ENCODE assay signal across 13 cellular contexts in the genomic region with DNA sequence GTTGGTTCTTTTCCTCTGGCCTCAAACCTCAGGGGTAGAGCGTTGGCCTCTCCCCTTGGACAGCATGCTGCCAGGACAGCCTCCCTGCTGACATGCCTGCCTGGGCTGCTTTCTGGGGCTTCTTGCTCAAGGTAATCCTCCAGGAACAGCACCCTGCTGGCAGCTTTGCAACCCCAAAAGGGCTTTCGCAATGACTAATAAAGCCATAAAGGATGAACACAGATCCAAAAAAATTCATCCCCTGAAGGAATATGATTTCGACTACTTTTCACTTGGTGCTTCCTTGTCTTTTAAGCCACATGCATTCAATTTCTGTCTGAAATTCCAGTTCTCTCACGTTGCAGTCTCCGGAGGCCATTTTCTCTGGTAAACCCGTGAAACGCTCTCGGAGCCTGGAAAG. TPM values are rescaled to one million over a fixed set of nuclear protein-coding genes. Genes with fewer than 3 reads are reported as not detected.
DNase-seq lines count a peak whose midpoint lies in the region; TF ChIP-seq lines count a peak whose summit lies in the region.
"Had no signal": no experiment of that assay in that cellular context is flagged by ENCODE, and none has a peak within 500 bp of the region (broad histone marks: within the 10 kb centered on the region; RNA-seq: fewer than 3 reads in every experiment).

No MANE protein-coding gene starts in this region.

- H2BK120ac ChIP-seq in neuronal stem cell (ENCODE audit: low read depth, low read length): no peak overlapping the region

- H3K4me3 ChIP-seq in neuronal stem cell (ENCODE audit: low read length in 2 of 2): no peak overlapping the region
- H3K4me3 ChIP-seq in left ventricle myocardium inferior: no peak overlapping the region
- H3K4me3 ChIP-seq in Karpas-422 (ENCODE audit: low read length): no peak overlapping the region
- H3K4me3 ChIP-seq: heart left ventricle had no signal

- no peak overlapping the region for H4K91ac ChIP-seq in neuronal stem cell (ENCODE audit: low read depth, low read length, poor library complexity)

- H3K79me2 ChIP-seq in Karpas-422 (ENCODE audit: low read length): no peaks in the 10 kb centered on the region

- no peaks in the 10 kb centered on the region for H3K4me1 ChIP-seq in neuronal stem cell (ENCODE audit: control insufficient read depth in 2 of 2, insufficient read depth in 1 of 2, low read depth in 1 of 2, low read length in 2 of 2)
- H3K4me1 ChIP-seq in left ventricle myocardium inferior: peaks cover 12% of the 10 kb centered on the region
- no peaks in the 10 kb centered on the region for H3K4me1 ChIP-seq in Karpas-422 (ENCODE audit: low read length)

- H4K20me1 ChIP-seq in Karpas-422 (ENCODE audit: insufficient read depth, low read depth, low read length): no peaks in the 10 kb centered on the region; the same call in 1 of the 2 replicates

- H4K8ac ChIP-seq in neuronal stem cell (ENCODE audit: low read depth, low read length): no peak overlapping the region

- H3K4me2 ChIP-seq in neuronal stem cell (ENCODE audit: insufficient read depth, low read length, poor library complexity, severe bottlenecking): no peak overlapping the region
- no peak overlapping the region for H3K4me2 ChIP-seq in Karpas-422 (ENCODE audit: low read depth, low read length, poor library complexity, severe bottlenecking)

- H3K36me3 ChIP-seq in neuronal stem cell (replicated peaks in 1 of 2; ENCODE audit: control insufficient read depth in 2 of 2, insufficient read depth in 2 of 2, low read length in 2 of 2) (no peaks in the 10 kb centered on the region), left ventricle myocardium inferior (peaks cover 19% of the 10 kb centered on the region), Karpas-422 (ENCODE audit: insufficient read depth, low read length) (no peaks in the 10 kb centered on the region)

- no peaks in the 10 kb centered on the region for H3K79me1 ChIP-seq in neuronal stem cell (ENCODE audit: low read depth, low read length)

- H3K23ac ChIP-seq in neuronal stem cell (ENCODE audit: low read depth, low read length, poor library complexity): no peak overlapping the region

- H3K27me3 ChIP-seq in neuronal stem cell (ENCODE audit: control insufficient read depth in 3 of 3, insufficient read depth in 3 of 3, low read depth in 1 of 3, low read length in 3 of 3): no peaks in the 10 kb centered on the region
- H3K27me3 ChIP-seq in left ventricle myocardium inferior (ENCODE audit: low read depth): no peaks in the 10 kb centered on the region
- H3K27me3 ChIP-seq in Karpas-422 (ENCODE audit: low read length): no peaks in the 10 kb centered on the region
- H3K27me3 ChIP-seq: heart left ventricle had no signal

- H3K9me2 ChIP-seq in Karpas-422 (replicated peaks; ENCODE audit: insufficient read depth, low read length): no peaks in the 10 kb centered on the region

- H2BK12ac ChIP-seq in neuronal stem cell (ENCODE audit: low read length): no peak overlapping the region

- H2BK5ac ChIP-seq in neuronal stem cell (ENCODE audit: low read length): no peak overlapping the region

- DNase-seq in ELF-1 (ENCODE audit: low read depth, low spot score) (peak; percentile 52), RPMI7951 (ENCODE audit: low read depth) (peak; percentile 92), epithelial cell of prostate (ENCODE audit: low read depth, low spot score) (peak; percentile 75), neuronal stem cell (ENCODE audit: low spot score) (no peak), left ventricle myocardium inferior (no peak), dermis blood vessel endothelial cell (no peak), Karpas-422 (no peak), HUDEP-2 (lab: John Stamatoyannopoulos, UW; ENCODE audit: unreplicated experiment in 76 of 76) (no peak)
- DNase-seq: activated naive CD8-positive, alpha-beta T cell treated with anti-CD3 and anti-CD28 coated beads, Interleukin-2, amount 10 ng/mL, durations not matched to agents 7 days and 5 days; CD4-positive, CD25-positive, alpha-beta regulatory T cell; heart left ventricle; MV-4-11; nucleus accumbens had no signal

- peaks cover 0 to 4% of the 10 kb centered on the region in 2 donors for H3K9me3 ChIP-seq in neuronal stem cell (replicated peaks in 1 of 2; ENCODE audit: control insufficient read depth in 2 of 2, insufficient read depth in 1 of 2, low read depth in 1 of 2, low read length in 2 of 2)
- H3K9me3 ChIP-seq in left ventricle myocardium inferior (replicated peaks): peaks cover 7% of the 10 kb centered on the region
- H3K9me3 ChIP-seq in Karpas-422 (ENCODE audit: low read length): no peaks in the 10 kb centered on the region

- no peak overlapping the region for H3K14ac ChIP-seq in neuronal stem cell (ENCODE audit: low read length)

- H2BK15ac ChIP-seq in neuronal stem cell (ENCODE audit: low read length): no peak overlapping the region

- no peak overlapping the region for H3K18ac ChIP-seq in neuronal stem cell (ENCODE audit: low read length)

- no peak overlapping the region for H3K4ac ChIP-seq in neuronal stem cell (ENCODE audit: low read length)

- H3K27ac ChIP-seq in epithelial cell of prostate: peak overlapping the region; percentile 97
- H3K27ac ChIP-seq in neuronal stem cell (replicated peaks; ENCODE audit: low read length): no peak overlapping the region
- H3K27ac ChIP-seq in left ventricle myocardium inferior (replicated peaks): no peak overlapping the region
- H3K27ac ChIP-seq in Karpas-422 (ENCODE audit: low read length): no peak overlapping the region
- H3K27ac ChIP-seq: heart left ventricle had no signal

- H3K9ac ChIP-seq in neuronal stem cell (ENCODE audit: low read depth, low read length, poor library complexity) (no peak overlapping the region), Karpas-422 (ENCODE audit: low read length) (no peak overlapping the region)

- no peak overlapping the region for H2AK5ac ChIP-seq in neuronal stem cell (ENCODE audit: low read depth, low read length)

- no CpG with 5 or more reads among the region's 8 CpGs for WGBS in neuronal stem cell (ENCODE audit: extremely low coverage in 2 of 2, insufficient read length in 2 of 2, insufficient replicate concordance in 1 of 2), 2 donors

- intact Hi-C loops in left ventricle myocardium inferior (cut with micrococcal nuclease): no loop called here

- no peak for TF ChIP-seq CTCF in left ventricle myocardium inferior (IDR thresholded peaks at IDR 0.05; ENCODE audit: borderline replicate concordance)

- H2AFZ ChIP-seq in neuronal stem cell (ENCODE audit: low read length): peak overlapping the region; percentile 32
- H2AFZ ChIP-seq in Karpas-422 (ENCODE audit: low read length): no peak overlapping the region

RNA-seq across cellular contexts. Expression of a gene that starts 15.1 kb away (rescaled TPM):
- total RNA-seq in RPMI7951 (2014; rRNA removed; shearing (Covaris generic)): 9.7 and 10.7 TPM in 2 replicates
- 9.8 TPM for polyA plus RNA-seq in neuronal stem cell (2013, experiment 1 of 2)
- 9.8 TPM for polyA plus RNA-seq in neuronal stem cell (2013, experiment 2 of 2)
- total RNA-seq in left ventricle myocardium inferior (34.4 TPM), dermis blood vessel endothelial cell (2.4 and 3.9 TPM in 2 replicates)
- total RNA-seq in Karpas-422 (2014; rRNA removed; shearing (Covaris generic); ENCODE audit: low replicate concordance): 0.07 and 0.22 TPM in 2 replicates

RNA-seq across cellular contexts. Expression of a gene that starts 47.5 kb away (rescaled TPM):
- 72.5 and 75.9 TPM in 2 replicates for total RNA-seq in RPMI7951 (2014; rRNA removed; shearing (Covaris generic))
- polyA plus RNA-seq in neuronal stem cell (2013, experiment 1 of 2): 17.4 TPM
- polyA plus RNA-seq in neuronal stem cell (2013, experiment 2 of 2): 16.7 TPM
- total RNA-seq in left ventricle myocardium inferior (30.7 TPM), dermis blood vessel endothelial cell (39.4 and 39.5 TPM in 2 replicates)
- total RNA-seq in Karpas-422 (2014; rRNA removed; shearing (Covaris generic); ENCODE audit: low replicate concordance): 35.0 and 38.6 TPM in 2 replicates

Comparison
In these comparisons a context has a peak if more than half of its experiments do, and no peak if none do; other contexts are left out.
1. DNase-seq: peak in ELF-1 (single experiment), RPMI7951 (single experiment) and epithelial cell of prostate (single experiment); none in neuronal stem cell (single experiment), left ventricle myocardium inferior (single experiment), dermis blood vessel endothelial cell (single experiment), Karpas-422 (single experiment) and HUDEP-2 (0 of 76).